1 cellular context compared by ENCODE assay signal in the genomic region with DNA sequence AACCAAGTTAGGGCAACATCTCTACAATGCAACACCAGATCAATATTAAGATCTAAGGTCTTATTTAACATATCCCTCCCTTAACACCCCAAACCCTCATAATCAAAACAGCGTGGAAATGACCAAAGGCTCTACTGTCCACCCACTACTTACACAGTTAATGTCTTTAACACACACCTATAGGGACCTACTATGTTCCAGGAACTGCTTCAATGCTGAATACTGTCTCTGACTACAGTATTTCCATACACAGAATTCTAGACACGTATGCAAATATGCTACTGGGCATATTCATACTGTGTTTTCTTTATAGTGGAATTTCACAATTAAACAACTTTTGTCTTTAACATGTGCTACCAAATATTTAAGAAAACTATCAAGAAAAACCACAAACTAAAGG.
TF ChIP-seq lines count a peak whose summit lies in the region.

No MANE protein-coding gene starts in this region.

TF ChIP-seq in K562, 482 proteins besides CTCF, POLR2A, EP300 and RAD21 (continued from another document):
- TF ChIP-seq ZNF134 (CRISPR knock-in tag; conservative IDR thresholded peaks at IDR 0.05), result no peak
